20 cellular contexts compared by ENCODE assay signal in genomic region chr12:121669525-121669908, GRCh38. TPM values are rescaled to one million over a fixed set of nuclear protein-coding genes. Genes with fewer than 3 reads are reported as not detected.
DNase-seq lines count a peak whose midpoint lies in the region; ATAC-seq, FAIRE-seq and TF ChIP-seq lines count a peak whose summit lies in the region.
"Had no signal": no experiment of that assay in that cellular context is flagged by ENCODE, and none has a peak within 500 bp of the region (broad histone marks: within the 10 kb centered on the region; RNA-seq: fewer than 3 reads in every experiment).

A gene with protein sequence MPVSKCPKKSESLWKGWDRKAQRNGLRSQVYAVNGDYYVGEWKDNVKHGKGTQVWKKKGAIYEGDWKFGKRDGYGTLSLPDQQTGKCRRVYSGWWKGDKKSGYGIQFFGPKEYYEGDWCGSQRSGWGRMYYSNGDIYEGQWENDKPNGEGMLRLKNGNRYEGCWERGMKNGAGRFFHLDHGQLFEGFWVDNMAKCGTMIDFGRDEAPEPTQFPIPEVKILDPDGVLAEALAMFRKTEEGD (minus strand): TSS chr12:121669654. CDS start chr12:121669483, 171 bp downstream.

- H3K4ac ChIP-seq in IMR-90 (ENCODE audit: low read depth, low read length) (no peak within 1 kb of the TSS), neuronal stem cell (ENCODE audit: low read length) (no peak within 1 kb of the TSS)

- in situ Hi-C loops in IMR-90 (cut with MboI; ENCODE audit: low sequenced_read_pairs): loop anchor here (5.0 kb wide), 2 partner anchors 122 to 177 kb away; no protein-coding TSS in a partner anchor
- in situ Hi-C loops in K562 (cut with MboI): no loop called here

- no peak within 1 kb of the TSS for H4K5ac ChIP-seq in IMR-90 (ENCODE audit: low read depth, low read length)

- H3K36me3 ChIP-seq in IMR-90 (ENCODE audit: control insufficient read depth, insufficient read depth, low read length) (no peaks in the 10 kb centered on the region), K562 (ENCODE audit: control insufficient read depth, insufficient read depth, low read length) (peaks cover 12% of the 10 kb centered on the region; the same call in 2 of the 3 replicates), neuronal stem cell (replicated peaks in 1 of 2; ENCODE audit: control insufficient read depth in 2 of 2, insufficient read depth in 2 of 2, low read length in 2 of 2) (no peaks in the 10 kb centered on the region)
- H3K36me3 ChIP-seq: transverse colon had no signal

- no peak for FAIRE-seq in K562 (lab: Jason Lieb, UNC)
- FAIRE-seq: A204.1 had no signal

- peaks cover 38% of the 10 kb centered on the region for H3K4me1 Mint-ChIP-seq in activated CD4-positive, alpha-beta T cell treated with anti-CD3 and anti-CD28 coated beads, Interleukin-2, amount 10 ng/mL, durations not matched to agents 24 days and 14 days

- H2BK5ac ChIP-seq in IMR-90 (ENCODE audit: low read depth, low read length, poor library complexity, severe bottlenecking) (no peak within 1 kb of the TSS), neuronal stem cell (ENCODE audit: low read length) (peak within 1 kb of the TSS; percentile 68)

- no peak within 1 kb of the TSS for H2BK15ac ChIP-seq in IMR-90 (ENCODE audit: low read depth, low read length)
- peak within 1 kb of the TSS; percentile 94 for H2BK15ac ChIP-seq in neuronal stem cell (ENCODE audit: low read length)

- H4K91ac ChIP-seq in IMR-90 (ENCODE audit: insufficient read depth, low read depth, low read length): no peak within 1 kb of the TSS
- H4K91ac ChIP-seq in neuronal stem cell (ENCODE audit: low read depth, low read length, poor library complexity): no peak within 1 kb of the TSS

- TF ChIP-seq CTCF in IMR-90 (conservative IDR thresholded peaks at IDR 0.05; ENCODE audit: low read depth, low read length) (no peak), K562 (IDR thresholded peaks at IDR 0.05 in 2 of 3, conservative IDR thresholded peaks at IDR 0.05 in 1 of 3; ENCODE audit: insufficient read depth in 2 of 3, low read depth in 1 of 3, low read length in 3 of 3) (no peak)

- H2AK9ac ChIP-seq in IMR-90 (replicated peaks; ENCODE audit: low read depth, low read length, poor library complexity): peak within 1 kb of the TSS; percentile 11

- H3K79me1 ChIP-seq in IMR-90 (ENCODE audit: low read depth in 1 of 2, low read length in 2 of 2): no peaks in the 10 kb centered on the region
- H3K79me1 ChIP-seq in neuronal stem cell (ENCODE audit: low read depth, low read length): peaks cover under 1% of the 10 kb centered on the region

- H3K18ac ChIP-seq in IMR-90 (ENCODE audit: low read depth, low read length) (no peak within 1 kb of the TSS), neuronal stem cell (ENCODE audit: low read length) (no peak within 1 kb of the TSS)

- H3K9me3 Mint-ChIP-seq in activated CD4-positive, alpha-beta T cell treated with anti-CD3 and anti-CD28 coated beads, Interleukin-2, amount 10 ng/mL, durations not matched to agents 24 days and 14 days: no peaks in the 10 kb centered on the region

- H4K8ac ChIP-seq in IMR-90 (ENCODE audit: low read depth in 2 of 2, low read length in 2 of 2) (no peak within 1 kb of the TSS), neuronal stem cell (ENCODE audit: low read depth, low read length) (no peak within 1 kb of the TSS)

- peak within 1 kb of the TSS; percentile 90 for H2BK12ac ChIP-seq in neuronal stem cell (ENCODE audit: low read length)

- H3K4me1 ChIP-seq in IMR-90 (ENCODE audit: control insufficient read depth, insufficient read depth, low read length): peaks cover 3% of the 10 kb centered on the region
- H3K4me1 ChIP-seq in K562 (replicated peaks in 1 of 2; ENCODE audit: control insufficient read depth in 2 of 2, insufficient read depth in 2 of 2, low read length in 2 of 2): peaks cover 2 to 33% of the 10 kb centered on the region in 2 experiments; a peak in 3 of 5 replicates
- H3K4me1 ChIP-seq in neuronal stem cell (ENCODE audit: control insufficient read depth in 2 of 2, insufficient read depth in 1 of 2, low read depth in 1 of 2, low read length in 2 of 2): peaks cover 0 to 8% of the 10 kb centered on the region in 2 donors

- no peak for TF ChIP-seq EP300 in K562 (IDR thresholded peaks at IDR 0.05; ENCODE audit: low read length)

- no peak for DNase-seq in activated CD4-positive, alpha-beta T cell treated with anti-CD3 and anti-CD28 coated beads, Interleukin-2, amount 10 ng/mL, durations not matched to agents 24 days and 14 days
- no peak for DNase-seq in activated CD4-positive, alpha-beta T cell treated with anti-CD3 and anti-CD28 coated beads for 48 hours
- no peak for DNase-seq in IMR-90
- no peak for DNase-seq in K562 (ENCODE audit: extremely low read depth in 1 of 4, low spot score in 3 of 4)
- DNase-seq in neuronal stem cell (ENCODE audit: low spot score): no peak
- DNase-seq in DMS79 (lab: John Stamatoyannopoulos, UW): no peak
- no peak for DNase-seq in NCI-H510A treated with DMSO at 0.1 percent for 48 hours (lab: John Stamatoyannopoulos, UW)
- no peak for DNase-seq in activated effector memory CD4-positive, alpha-beta T cell treated with Interleukin-2 at 50 U/mL for 16 hours
- DNase-seq: COR-L47; dorsolateral prefrontal cortex; GF-D8; HCEC 1CT; KG1; midbrain; NCI-H1092 treated with DMSO at 0.1 percent for 48 hours; NCI-H82; stimulated activated CD4-positive, alpha-beta T cell treated with anti-CD3 and anti-CD28 coated beads, Interleukin-4, amount 100 ng/mL, for 4 hours; transverse colon had no signal

- ATAC-seq in IMR-90 (ENCODE audit: low read depth): no peak
- no peak for ATAC-seq in K562

- no peak within 1 kb of the TSS for H3K4me3 Mint-ChIP-seq in activated CD4-positive, alpha-beta T cell treated with anti-CD3 and anti-CD28 coated beads, Interleukin-2, amount 10 ng/mL, durations not matched to agents 24 days and 14 days

- no peaks in the 10 kb centered on the region for H3K27me3 ChIP-seq in IMR-90 (ENCODE audit: control insufficient read depth, insufficient read depth, low read length)
- H3K27me3 ChIP-seq in K562 (ENCODE audit: control insufficient read depth in 2 of 2, insufficient read depth in 2 of 2, low read length in 2 of 2): no peaks in the 10 kb centered on the region
- H3K27me3 ChIP-seq in neuronal stem cell (ENCODE audit: control insufficient read depth in 3 of 3, insufficient read depth in 3 of 3, low read depth in 1 of 3, low read length in 3 of 3): no peaks in the 10 kb centered on the region
- H3K27me3 ChIP-seq: dorsolateral prefrontal cortex, transverse colon had no signal

- H4K20me1 ChIP-seq in IMR-90 (ENCODE audit: insufficient read depth, low read length) (no peaks in the 10 kb centered on the region), K562 (replicated peaks; ENCODE audit: control insufficient read depth, insufficient read depth, low read length) (no peaks in the 10 kb centered on the region)

- H3K14ac ChIP-seq in IMR-90 (replicated peaks; ENCODE audit: low read depth, low read length) (no peak within 1 kb of the TSS), neuronal stem cell (ENCODE audit: low read length) (peak within 1 kb of the TSS; percentile 4)

- H3K4me3 ChIP-seq in IMR-90 (ENCODE audit: insufficient read depth, low read depth, low read length) (no peak within 1 kb of the TSS), K562 (no peak within 1 kb of the TSS), neuronal stem cell (ENCODE audit: low read length in 2 of 2) (no peak within 1 kb of the TSS)
- H3K4me3 ChIP-seq: dorsolateral prefrontal cortex, transverse colon had no signal

- H2AFZ ChIP-seq in IMR-90 (replicated peaks; ENCODE audit: low read length, poor library complexity): peak within 1 kb of the TSS; percentile 8
- no peak within 1 kb of the TSS for H2AFZ ChIP-seq in K562 (ENCODE audit: low read depth, low read length)
- H2AFZ ChIP-seq in neuronal stem cell (ENCODE audit: low read length): peak within 1 kb of the TSS; percentile 50

- H3K27ac ChIP-seq in IMR-90 (ENCODE audit: insufficient read depth, low read length): no peak within 1 kb of the TSS
- H3K27ac ChIP-seq in K562 (ENCODE audit: extremely low read depth, low read depth, low read length): no peak within 1 kb of the TSS
- H3K27ac ChIP-seq in neuronal stem cell (replicated peaks; ENCODE audit: low read length): peak within 1 kb of the TSS; percentile 36
- H3K27ac ChIP-seq: dorsolateral prefrontal cortex, transverse colon had no signal

- peaks cover 8% of the 10 kb centered on the region for H3K79me2 ChIP-seq in K562 (ENCODE audit: control insufficient read depth, insufficient read depth, low read length)

- no peak for TF ChIP-seq POLR2A in IMR-90 (IDR thresholded peaks at IDR 0.05; ENCODE audit: low read depth, low read length)
- TF ChIP-seq POLR2A in K562 (conservative IDR thresholded peaks at IDR 0.05): no peak

- WGBS in IMR-90 (ENCODE audit: extremely low coverage in 2 of 2, insufficient read length in 1 of 2), 2 experiments: no CpG with 5 or more reads among the region's 5 CpGs
- WGBS in K562 (ENCODE audit: insufficient coverage, low coverage, missing lambda C conversion rate): 97% methylated on average over 4 of the region's 5 CpGs
- WGBS in neuronal stem cell (ENCODE audit: extremely low coverage in 2 of 2, insufficient read length in 2 of 2, insufficient replicate concordance in 1 of 2), 2 donors: no CpG with 5 or more reads among the region's 5 CpGs

- no peaks in the 10 kb centered on the region for H3K9me3 ChIP-seq in IMR-90 (ENCODE audit: control insufficient read depth, insufficient read depth, low read length)
- no peaks in the 10 kb centered on the region for H3K9me3 ChIP-seq in K562 (replicated peaks; ENCODE audit: control insufficient read depth, insufficient read depth, low read depth, low read length)
- H3K9me3 ChIP-seq in neuronal stem cell (replicated peaks in 1 of 2; ENCODE audit: control insufficient read depth in 2 of 2, insufficient read depth in 1 of 2, low read depth in 1 of 2, low read length in 2 of 2): no peaks in the 10 kb centered on the region
- H3K9me3 ChIP-seq: transverse colon had no signal

- intact Hi-C loops in activated CD4-positive, alpha-beta T cell treated with anti-CD3 and anti-CD28 coated beads, Interleukin-2, amount 10 ng/mL, durations not matched to agents 24 days and 14 days (cut with micrococcal nuclease): no loop called here
- intact Hi-C loops in IMR-90 (cut with micrococcal nuclease): loop anchor here (5.0 kb wide), 1 partner anchor 167 kb away; no protein-coding TSS in a partner anchor
- intact Hi-C loops in K562 (cut with micrococcal nuclease): loop anchor here (2.0 kb wide), 1 partner anchor 117 kb away; no protein-coding TSS in a partner anchor

- H3K23ac ChIP-seq in IMR-90 (ENCODE audit: low read depth, low read length) (no peak within 1 kb of the TSS), neuronal stem cell (ENCODE audit: low read depth, low read length, poor library complexity) (no peak within 1 kb of the TSS)

- TF ChIP-seq RAD21 in IMR-90 (IDR thresholded peaks at IDR 0.05; ENCODE audit: low read length) (no peak), K562 (CRISPR knock-in tag; conservative IDR thresholded peaks at IDR 0.05 in 1 of 2, IDR thresholded peaks at IDR 0.05 in 1 of 2) (no peak)

- dilution Hi-C loops in IMR-90 (cut with HindIII; ENCODE audit: low sequenced_read_pairs, unreplicated experiment): no loop called here

- BruUV-seq in IMR-90 (replicated peaks; lab: Mats Ljungman, UMichigan) (no TSS peak), K562 (replicated peaks; lab: Mats Ljungman, UMichigan) (no TSS peak)

- no peaks in the 10 kb centered on the region for H3K27me3 Mint-ChIP-seq in activated CD4-positive, alpha-beta T cell treated with anti-CD3 and anti-CD28 coated beads, Interleukin-2, amount 10 ng/mL, durations not matched to agents 24 days and 14 days

- POLR2A ChIA-PET in IMR-90 (lab: Charles Lee; ENCODE audit: unreplicated experiment) (no interaction called here), K562 (lab: Yijun Ruan, JAX) (interaction anchor here (1.8 kb wide), 1 partner anchor 117 kb away, joined by 8 read pairs; no protein-coding TSS in a partner anchor)

- no peak within 1 kb of the TSS for H3K4me2 ChIP-seq in IMR-90 (ENCODE audit: low read depth, low read length)
- H3K4me2 ChIP-seq in K562 (ENCODE audit: insufficient read depth, low read length): no peak within 1 kb of the TSS
- H3K4me2 ChIP-seq in neuronal stem cell (ENCODE audit: insufficient read depth, low read length, poor library complexity, severe bottlenecking): no peak within 1 kb of the TSS

- no peak within 1 kb of the TSS for H3K9ac ChIP-seq in IMR-90 (ENCODE audit: low read depth, low read length)
- peak within 1 kb of the TSS in 1 of 2 experiments; percentile 41; a peak in 2 of 4 replicates for H3K9ac ChIP-seq in K562 (ENCODE audit: insufficient read depth in 1 of 2, low read depth in 2 of 2, low read length in 2 of 2)
- no peak within 1 kb of the TSS for H3K9ac ChIP-seq in neuronal stem cell (ENCODE audit: low read depth, low read length, poor library complexity)

- peaks cover 3% of the 10 kb centered on the region for H3K36me3 Mint-ChIP-seq in activated CD4-positive, alpha-beta T cell treated with anti-CD3 and anti-CD28 coated beads, Interleukin-2, amount 10 ng/mL, durations not matched to agents 24 days and 14 days (ENCODE audit: low read depth)

- H3K9me1 ChIP-seq in IMR-90 (ENCODE audit: insufficient read depth, low read length) (0 out of 2 replicates have a peak, but pooled peaks cover 4% of the 10 kb centered on the region), K562 (ENCODE audit: control insufficient read depth, insufficient read depth, low read length) (no peaks in the 10 kb centered on the region)

- no peak within 1 kb of the TSS for H3K56ac ChIP-seq in IMR-90 (ENCODE audit: extremely low read depth, insufficient read depth, low read length)

- no peak within 1 kb of the TSS for H2BK20ac ChIP-seq in IMR-90 (ENCODE audit: low read depth, low read length)

- CTCF ChIA-PET in IMR-90 (lab: Yijun Ruan, JAX): interaction anchor here (1.7 to 2.6 kb wide), 3 partner anchors 45 to 180 kb away, joined by 4 to 15 read pairs (median 5); no protein-coding TSS in a partner anchor
- CTCF ChIA-PET in K562 (lab: Yijun Ruan, JAX; ENCODE audit: low intra/inter-chr PET ratio): interaction anchor here (2.2 kb wide), 1 partner anchor 170 kb away, joined by 14 read pairs; no protein-coding TSS in a partner anchor

- H2AK5ac ChIP-seq in IMR-90 (ENCODE audit: low read depth, low read length): no peak within 1 kb of the TSS
- peak within 1 kb of the TSS; percentile 91 for H2AK5ac ChIP-seq in neuronal stem cell (ENCODE audit: low read depth, low read length)

- H3K27ac Mint-ChIP-seq in activated CD4-positive, alpha-beta T cell treated with anti-CD3 and anti-CD28 coated beads, Interleukin-2, amount 10 ng/mL, durations not matched to agents 24 days and 14 days: peak within 1 kb of the TSS; percentile 11

- H2BK120ac ChIP-seq in IMR-90 (ENCODE audit: low read depth, low read length) (no peak within 1 kb of the TSS), neuronal stem cell (ENCODE audit: low read depth, low read length) (no peak within 1 kb of the TSS)

RNA-seq across cellular contexts. Expression of the gene that starts here (rescaled TPM):
- total RNA-seq in activated CD4-positive, alpha-beta T cell treated with anti-CD3 and anti-CD28 coated beads, Interleukin-2, amount 10 ng/mL, durations not matched to agents 24 days and 14 days: 0.26 and 1.0 TPM in 2 replicates
- 0.18 and 0.28 TPM in 2 replicates for total RNA-seq in IMR-90 (2012; rRNA removed)
- 0.22 and 0.37 TPM in 2 replicates for polyA plus RNA-seq in IMR-90 (2012; rRNA removed)
- polyA plus RNA-seq in IMR-90 (2012; cell fraction: cytosol; rRNA removed): 0.23 and 0.25 TPM in 2 replicates
- polyA plus RNA-seq in IMR-90 (2012; cell fraction: nucleus; rRNA removed; ENCODE audit: low replicate concordance): 0.25 and 0.41 TPM in 2 replicates
- total RNA-seq in K562 (2011; cell fraction: chromatin; rRNA removed; ENCODE audit: low replicate concordance): 0.14 and 0.25 TPM in 2 replicates
- total RNA-seq in K562 (2011; cell fraction: nucleolus; rRNA removed): 0.17 TPM in 1 of 2 replicates, not detected in the other
- 0.31 TPM in 1 of 2 replicates, not detected in the other for total RNA-seq in K562 (2011; cell fraction: nucleoplasm; rRNA removed)
- total RNA-seq in K562 (2014; rRNA removed): 0.09 and 0.12 TPM in 2 replicates
- 0.22 and 0.26 TPM in 2 replicates for total RNA-seq in K562 (2014; rRNA removed; fragmentation: Illumina TruSeq; extraction: Trizol)
- total RNA-seq in K562 (2015; rRNA removed; fragmentation: Illumina TruSeq; extraction: Trizol): 0.11 TPM in 2 replicates
- total RNA-seq in K562 (2021): 0.22 TPM in 2 replicates
- polyA plus RNA-seq in K562 (2011; rRNA removed): 0.20 and 0.28 TPM in 2 replicates
- polyA plus RNA-seq in K562 (2011; cell fraction: cytosol; rRNA removed): 0.32 and 0.39 TPM in 2 replicates
- 0.07 and 0.29 TPM in 2 replicates for polyA plus RNA-seq in K562 (2011; cell fraction: nucleus; rRNA removed)
- polyA plus RNA-seq in K562 (2012): 0.18 and 0.25 TPM in 2 replicates
- polyA plus RNA-seq in K562 (2014; fragmentation: Illumina TruSeq; extraction: Trizol): 0.19 and 0.32 TPM in 2 replicates
- polyA plus RNA-seq in K562 (2014; fragmentation: Nextera tagmentation; extraction: Ambion mirVana): under 1 TPM; 0.25 to 0.27 TPM
- 0.12 and 0.15 TPM in 2 replicates for polyA plus RNA-seq in K562 (2014; rRNA removed)
- 0.11 TPM in 1 of 2 replicates, not detected in the other for polyA minus RNA-seq in K562 (2011; rRNA and poly(A)+ RNA removed)
- not detected in 2 replicates for polyA minus RNA-seq in K562 (2011; cell fraction: cytosol; rRNA and poly(A)+ RNA removed)
- polyA minus RNA-seq in K562 (2011; cell fraction: nucleus; rRNA and poly(A)+ RNA removed): not detected in 2 replicates
- polyA plus RNA-seq in neuronal stem cell (2013, experiment 1 of 2): 1.1 TPM
- 0.91 TPM for polyA plus RNA-seq in neuronal stem cell (2013, experiment 2 of 2)
- total RNA-seq: RPMI7951 had no signal
